8 cellular contexts compared by ENCODE assay signal in genomic region chr12:113222730-113223531, GRCh38.
DNase-seq lines count a peak whose midpoint lies in the region; ATAC-seq and TF ChIP-seq lines count a peak whose summit lies in the region.

No MANE protein-coding gene starts in this region.

- peak; percentile 27 for TF ChIP-seq POLR2A in GM18951 (IDR thresholded peaks at IDR 0.05; ENCODE audit: extremely low read depth, insufficient read depth, insufficient read length)

- TF ChIP-seq CTCF in AG09319 (IDR thresholded peaks at IDR 0.05; ENCODE audit: low read depth, low read length) (no peak), astrocyte of the spinal cord (IDR thresholded peaks at IDR 0.05; ENCODE audit: low read depth, low read length) (no peak)

- in situ Hi-C loops in GM18951 (cut with MboI; ENCODE audit: low sequenced_read_pairs, unreplicated experiment) (no loop called here), astrocyte of the spinal cord (cut with HindIII; ENCODE audit: low sequenced_read_pairs) (no loop called here)

- peak overlapping the region; percentile 87 for H3K4me3 ChIP-seq in astrocyte of the spinal cord (ENCODE audit: low read depth, low read length)

- no peak for ATAC-seq in GM19035 (IDR thresholded peaks at IDR 0.05; ENCODE audit: unreplicated experiment)

- DNase-seq in AG09319 (ENCODE audit: extremely low read depth, low read depth) = peak; percentile 75
- peak; percentile 97 for DNase-seq in NCI-H69 (lab: John Stamatoyannopoulos, UW)
- DNase-seq in astrocyte of the spinal cord (ENCODE audit: low read depth, low spot score) = peak; percentile 91
- peak; percentile 87 for DNase-seq in iris pigment epithelial cell (ENCODE audit: low read depth)
- peak; percentile 96 for DNase-seq in smooth muscle cell of the brain vasculature (ENCODE audit: low read depth, low spot score)
- DNase-seq in NCI-H524 (lab: John Stamatoyannopoulos, UW) = no peak

Comparison
In these comparisons a context has a peak if more than half of its experiments do, and no peak if none do; other contexts are left out.
1. DNase-seq: peak in AG09319 (single experiment), NCI-H69 (single experiment), astrocyte of the spinal cord (single experiment), iris pigment epithelial cell (single experiment) and smooth muscle cell of the brain vasculature (single experiment); none in NCI-H524 (0 of 2).